19 cellular contexts compared by ENCODE assay signal in genomic region chr12:87518508-87518907, GRCh38.
DNase-seq lines count a peak whose midpoint lies in the region; ATAC-seq and TF ChIP-seq lines count a peak whose summit lies in the region.
"Had no signal": no experiment of that assay in that cellular context is flagged by ENCODE, and none has a peak within 500 bp of the region (broad histone marks: within the 10 kb centered on the region; RNA-seq: fewer than 3 reads in every experiment).

No MANE protein-coding gene starts in this region.

- H3K27ac ChIP-seq in esophagus muscularis mucosa (replicated peaks in 1 of 4) (no peak overlapping the region), aorta (ENCODE audit: low read depth in 1 of 2, low read length in 2 of 2) (no peak overlapping the region)
- H3K27ac ChIP-seq: BLaER1 had no signal

- H3K36me3 ChIP-seq in esophagus muscularis mucosa (no peaks in the 10 kb centered on the region), aorta (ENCODE audit: control insufficient read depth in 1 of 2, insufficient read depth in 2 of 2, low read length in 1 of 2) (no peaks in the 10 kb centered on the region)
- H3K36me3 ChIP-seq: BLaER1 had no signal

- WGBS in esophagus muscularis mucosa = 44% methylated on average over 1 of the region's 1 CpG
- WGBS in aorta, 2 donors = 58 to 63% methylated on average over 1 of the region's 1 CpG

- H3K4me3 ChIP-seq in esophagus muscularis mucosa (no peak overlapping the region), aorta (ENCODE audit: low read length in 2 of 2) (no peak overlapping the region)
- H3K4me3 ChIP-seq: BLaER1 had no signal

- H3K9me3 ChIP-seq in esophagus muscularis mucosa (no peaks in the 10 kb centered on the region), aorta (ENCODE audit: control insufficient read depth, low read length) (no peaks in the 10 kb centered on the region)
- H3K9me3 ChIP-seq: BLaER1, SK-N-SH had no signal

- ATAC-seq in esophagus mucosa (peak; percentile 55), omental fat pad (ENCODE audit: low FRiP score) (peak; percentile 70), GM21737 (IDR thresholded peaks at IDR 0.05; ENCODE audit: unreplicated experiment) (no peak), aorta (ENCODE audit: low FRiP score) (no peak)
- ATAC-seq: PC-3, Right ventricle myocardium inferior had no signal

- no peaks in the 10 kb centered on the region for H3K4me1 ChIP-seq in esophagus muscularis mucosa
- H3K4me1 ChIP-seq in aorta (ENCODE audit: control insufficient read depth in 1 of 2, insufficient read depth in 2 of 2, low read length in 2 of 2) = no peaks in the 10 kb centered on the region
- H3K4me1 ChIP-seq: BLaER1 had no signal

- TF ChIP-seq POLR2A in esophagus muscularis mucosa (IDR thresholded peaks at IDR 0.05; ENCODE audit: low read depth) = no peak

- TF ChIP-seq CTCF in omental fat pad (IDR thresholded peaks at IDR 0.05) = no peak
- no peak for TF ChIP-seq CTCF in esophagus muscularis mucosa (IDR thresholded peaks at IDR 0.05)

- no peak for TF ChIP-seq EP300 in esophagus muscularis mucosa (IDR thresholded peaks at IDR 0.05)

- intact Hi-C loops in esophagus muscularis mucosa (cut with DNase I) = no loop called here
- intact Hi-C loops in aorta (cut with DNase I) = no loop called here

- peak; percentile 2 for DNase-seq in LHCN-M2 (ENCODE audit: low read depth)
- DNase-seq in amniotic epithelial cell (ENCODE audit: low read depth) = peak; percentile 84
- no peak for DNase-seq in omental fat pad (ENCODE audit: low spot score)
- no peak for DNase-seq in esophagus muscularis mucosa (ENCODE audit: extremely low spot score)
- no peak for DNase-seq in aorta
- DNase-seq: CD8-positive, alpha-beta memory T cell; DND-41; GF-D8; H9; Kasumi-1; NCI-H1092; NCI-H1694; NCI-H69; PC-3; SK-N-SH had no signal

- no peaks in the 10 kb centered on the region for H3K27me3 ChIP-seq in esophagus muscularis mucosa
- H3K27me3 ChIP-seq in aorta (ENCODE audit: control insufficient read depth in 1 of 2, insufficient read depth in 2 of 2, low read length in 1 of 2) = no peaks in the 10 kb centered on the region
- H3K27me3 ChIP-seq: BLaER1 had no signal

Comparison
In these comparisons a context has a peak if more than half of its experiments do, and no peak if none do; other contexts are left out.
1. DNase-seq: peak in LHCN-M2 (single experiment) and amniotic epithelial cell (single experiment); none in omental fat pad (single experiment), esophagus muscularis mucosa (single experiment) and aorta (0 of 2).
2. ATAC-seq: peak in esophagus mucosa (single experiment) and omental fat pad (single experiment); none in GM21737 (single experiment) and aorta (single experiment).